ENCODE assay signal across 15 cellular contexts in genomic region chr16:83727018-83727417, GRCh38.
DNase-seq lines count a peak whose midpoint lies in the region; ATAC-seq and TF ChIP-seq lines count a peak whose summit lies in the region.
"Had no signal": no experiment of that assay in that cellular context is flagged by ENCODE, and none has a peak within 500 bp of the region (broad histone marks: within the 10 kb centered on the region; RNA-seq: fewer than 3 reads in every experiment).

No MANE protein-coding gene starts in this region.

- H3K4me3 ChIP-seq in right atrium auricular region: no peak overlapping the region
- H3K4me3 ChIP-seq: MG63, uterus had no signal

- DNase-seq in A172 (ENCODE audit: low spot score): peak; percentile 75
- DNase-seq in H4 (ENCODE audit: low spot score): peak; percentile 79
- DNase-seq in RPMI7951 (ENCODE audit: low read depth): peak; percentile 91
- DNase-seq in fibroblast of peridontal ligament (ENCODE audit: extremely low read depth): peak; percentile 60
- no peak for DNase-seq in RWPE1 (ENCODE audit: low spot score)
- no peak for DNase-seq in NCI-H345 (lab: John Stamatoyannopoulos, UW)
- DNase-seq in right atrium auricular region (ENCODE audit: low spot score): no peak
- DNase-seq: activated naive CD8-positive, alpha-beta T cell treated with anti-CD3 and anti-CD28 coated beads for 36 hours; DMS79 treated with DMSO at 0.1 percent for 48 hours; MG63; stimulated activated CD4-positive, alpha-beta T cell treated with anti-CD3 and anti-CD28 coated beads, Interleukin-15, amount 100 ng/mL, for 24 hours; uterus had no signal

- TF ChIP-seq CTCF in RWPE1 (conservative IDR thresholded peaks at IDR 0.05; ENCODE audit: low read depth) (no peak), right atrium auricular region (IDR thresholded peaks at IDR 0.05) (no peak)

- H3K27ac ChIP-seq in RWPE1 (no peak overlapping the region), right atrium auricular region (no peak overlapping the region)
- H3K27ac ChIP-seq: parathyroid adenoma, uterus had no signal

- CTCF ChIA-PET in RWPE1 (lab: Yijun Ruan, JAX): no interaction called here

- no peak for ATAC-seq in HG03135 (IDR thresholded peaks at IDR 0.05; ENCODE audit: unreplicated experiment)
- ATAC-seq: esophagus mucosa had no signal

- no peaks in the 10 kb centered on the region for H3K36me3 ChIP-seq in right atrium auricular region
- H3K36me3 ChIP-seq: MG63, uterus had no signal

- POLR2A ChIA-PET in RWPE1 (lab: Yijun Ruan, JAX; ENCODE audit: low non-redundant PET): no interaction called here

- H3K4me1 ChIP-seq in right atrium auricular region: no peaks in the 10 kb centered on the region
- H3K4me1 ChIP-seq: parathyroid adenoma, uterus had no signal

- H3K27me3 ChIP-seq in right atrium auricular region: no peaks in the 10 kb centered on the region
- H3K27me3 ChIP-seq: MG63, uterus had no signal

- no peaks in the 10 kb centered on the region for H3K9me3 ChIP-seq in right atrium auricular region
- H3K9me3 ChIP-seq: MG63, uterus had no signal

Comparison
In these comparisons a context has a peak if more than half of its experiments do, and no peak if none do; other contexts are left out.
1. DNase-seq: peak in A172 (single experiment), H4 (single experiment), RPMI7951 (single experiment) and fibroblast of peridontal ligament (single experiment); none in RWPE1 (single experiment), NCI-H345 (single experiment) and right atrium auricular region (single experiment).